Comparison of ENCODE assay signal across 1 cellular context in genomic region chr5:141637266-141637692, GRCh38.
TF ChIP-seq lines count a peak whose summit lies in the region.

No MANE protein-coding gene starts in this region.

TF ChIP-seq in H1, 55 proteins besides CTCF, POLR2A, EP300 and RAD21:
- TF ChIP-seq ASH2L (IDR thresholded peaks at IDR 0.05; ENCODE audit: low read length) (peak; percentile 11), SIN3A (conservative IDR thresholded peaks at IDR 0.05 in 1 of 2, IDR thresholded peaks at IDR 0.05 in 1 of 2; ENCODE audit: low read depth in 1 of 2, low read length in 2 of 2) (0 out of 4 replicates have a peak, but pooled peaks of 1 of the 2 experiments have one; percentile 42), KDM4A (IDR thresholded peaks at IDR 0.05; ENCODE audit: low read depth, low read length, severe bottlenecking) (peak; percentile 20), NANOG (IDR thresholded peaks at IDR 0.05; ENCODE audit: insufficient read depth, low read depth, low read length, poor library complexity, severe bottlenecking) (no peak)
